ENCODE assay signal across 1 cellular context in genomic region chr4:69843932-69844331, GRCh38.
TF ChIP-seq lines count a peak whose summit lies in the region.

No MANE protein-coding gene starts in this region.

TF ChIP-seq in SK-N-SH, 30 proteins besides CTCF, POLR2A, EP300 and RAD21 (continued from another document):
- TF ChIP-seq ZBTB33 (IDR thresholded peaks at IDR 0.05; ENCODE audit: borderline replicate concordance, low read depth) (no peak), EZH2phosphoT487 (IDR thresholded peaks at IDR 0.05; ENCODE audit: borderline replicate concordance, low read depth) (no peak), TEAD4 (IDR thresholded peaks at IDR 0.05; ENCODE audit: borderline replicate concordance, insufficient read depth) (no peak), FOSL2 (IDR thresholded peaks at IDR 0.05; ENCODE audit: borderline replicate concordance, low read depth) (no peak), REST (IDR thresholded peaks at IDR 0.05; ENCODE audit: low read depth, low read length) (no peak), JUND (IDR thresholded peaks at IDR 0.05) (no peak), RCOR1 (IDR thresholded peaks at IDR 0.05; ENCODE audit: low read length) (no peak), GABPA (IDR thresholded peaks at IDR 0.05; ENCODE audit: low read depth) (no peak), FOXJ3 (CRISPR knock-in tag; IDR thresholded peaks at IDR 0.05) (no peak), FOXM1 (IDR thresholded peaks at IDR 0.05; ENCODE audit: low read depth) (no peak), IRF3 (IDR thresholded peaks at IDR 0.05; ENCODE audit: low read depth, low read length) (no peak), MXI1 (IDR thresholded peaks at IDR 0.05; ENCODE audit: low read depth, low read length) (no peak), CHD2 (IDR thresholded peaks at IDR 0.05; ENCODE audit: low read length, partially characterized antibody) (no peak)
